In the genomic region with DNA sequence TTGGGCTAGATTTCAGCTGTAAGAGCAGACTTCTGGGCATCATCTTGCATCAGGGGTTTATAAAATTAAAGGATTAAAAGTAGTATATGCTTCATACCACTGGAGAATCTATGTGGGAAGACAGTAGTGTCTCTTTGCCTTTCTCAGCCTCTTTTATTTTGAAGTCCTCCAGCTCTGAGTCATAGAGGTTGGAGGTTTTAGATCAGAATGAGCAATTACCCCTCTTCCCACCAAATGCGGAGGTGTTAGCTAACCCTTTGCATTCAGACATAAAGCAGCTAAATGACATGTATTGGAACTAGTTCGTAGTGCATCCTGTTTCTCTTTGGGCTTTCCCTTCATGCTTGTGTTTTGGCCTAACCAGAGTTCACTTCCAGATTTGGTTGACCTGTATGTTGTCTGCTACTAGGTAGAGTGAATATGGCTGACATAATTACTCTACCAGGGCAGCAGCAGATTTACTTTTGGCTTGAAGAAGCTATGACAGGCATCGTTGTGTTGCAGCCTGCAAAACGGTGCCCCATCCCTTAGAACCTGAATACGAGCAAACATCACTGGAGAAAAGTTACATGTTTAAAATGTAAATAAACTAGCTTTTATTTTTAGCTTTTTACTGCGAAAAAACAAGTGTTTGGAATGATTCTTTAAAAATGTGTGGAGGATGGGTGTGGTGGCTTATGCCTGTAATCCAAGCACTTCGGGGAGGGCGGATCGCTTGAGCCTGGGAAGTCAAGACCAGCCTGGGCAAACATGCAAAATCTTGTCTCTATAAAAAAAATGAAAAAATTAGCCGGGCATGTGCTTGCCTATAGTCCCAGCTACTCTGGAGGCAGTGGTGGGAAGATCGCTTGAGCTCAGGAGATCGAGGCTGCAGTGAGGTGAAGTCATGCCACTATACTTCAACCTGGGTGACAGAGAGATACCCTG, we compare ENCODE assay signal across 8 cellular contexts.
DNase-seq lines count a peak whose midpoint lies in the region; ATAC-seq and TF ChIP-seq lines count a peak whose summit lies in the region.

No MANE protein-coding gene starts in this region.

- H3K79me1 ChIP-seq in IMR-90 (ENCODE audit: low read depth in 1 of 2, low read length in 2 of 2) (0 out of 4 replicates have a peak, but pooled peaks cover 0 to 2% of the 10 kb centered on the region in 2 experiments), mesendoderm (ENCODE audit: low read length) (no peaks in the 10 kb centered on the region)

- peaks cover 5% of the 10 kb centered on the region for H3K36me3 Mint-ChIP-seq in T-helper 17 cell (ENCODE audit: low read depth)
- no peaks in the 10 kb centered on the region for H3K36me3 Mint-ChIP-seq in activated T-helper 2 cell treated with anti-CD3 and anti-CD28 coated beads, Interferon-gamma antibody, Interleukin-2, Interleukin-4, amounts not matched to agents 10 μg/mL and 5 μg/mL and 100 μg/mL, durations not matched to agents 14 hours and 24 hours and 36 hours (ENCODE audit: low read depth)

- POLR2A ChIA-PET in IMR-90 (lab: Charles Lee; ENCODE audit: unreplicated experiment), result no interaction called here

- H2BK15ac ChIP-seq in IMR-90 (ENCODE audit: low read depth, low read length), result no peak overlapping the region
- no peak overlapping the region for H2BK15ac ChIP-seq in mesendoderm (replicated peaks; ENCODE audit: low read depth)

- no peak overlapping the region for H2AK9ac ChIP-seq in IMR-90 (replicated peaks; ENCODE audit: low read depth, low read length, poor library complexity)

- no peaks in the 10 kb centered on the region for H3K9me3 Mint-ChIP-seq in activated T-helper 2 cell treated with anti-CD3 and anti-CD28 coated beads, Interferon-gamma antibody, Interleukin-2, Interleukin-4, amounts not matched to agents 10 μg/mL and 5 μg/mL and 100 μg/mL, durations not matched to agents 14 hours and 24 hours and 36 hours

- H4K8ac ChIP-seq in IMR-90 (ENCODE audit: low read depth in 2 of 2, low read length in 2 of 2) (no peak overlapping the region), mesendoderm (ENCODE audit: low read depth, low read length) (no peak overlapping the region)

- H3K27me3 ChIP-seq in IMR-90 (ENCODE audit: control insufficient read depth, insufficient read depth, low read length) (no peaks in the 10 kb centered on the region), mesendoderm (ENCODE audit: insufficient read depth, low read length, poor library complexity) (no peaks in the 10 kb centered on the region)

- in situ Hi-C loops in IMR-90 (cut with MboI; ENCODE audit: low sequenced_read_pairs), result no loop called here

- peaks cover 4% of the 10 kb centered on the region; the same call in 1 of the 2 replicates for H3K4me1 ChIP-seq in IMR-90 (ENCODE audit: control insufficient read depth, insufficient read depth, low read length)
- no peaks in the 10 kb centered on the region for H3K4me1 ChIP-seq in mesendoderm (ENCODE audit: control insufficient read depth, low read depth, low read length)

- BruUV-seq in IMR-90 (replicated peaks; lab: Mats Ljungman, UMichigan), result no TSS peak

- H3K27ac ChIP-seq in IMR-90 (ENCODE audit: insufficient read depth, low read length) (no peak overlapping the region), mesendoderm (ENCODE audit: low read depth, low read length) (no peak overlapping the region)

- H4K91ac ChIP-seq in IMR-90 (ENCODE audit: insufficient read depth, low read depth, low read length), result no peak overlapping the region

- H3K23ac ChIP-seq in IMR-90 (ENCODE audit: low read depth, low read length), result no peak overlapping the region
- no peak overlapping the region for H3K23ac ChIP-seq in mesendoderm (ENCODE audit: low read length)

- H4K5ac ChIP-seq in IMR-90 (ENCODE audit: low read depth, low read length) (no peak overlapping the region), mesendoderm (ENCODE audit: low read length) (no peak overlapping the region)

- intact Hi-C loops in IMR-90 (cut with micrococcal nuclease), result loop anchor here (10.0 kb wide), 1 partner anchor 56 kb away; no protein-coding TSS in a partner anchor
- intact Hi-C loops in activated T-helper 2 cell treated with anti-CD3 and anti-CD28 coated beads, Interferon-gamma antibody, Interleukin-2, Interleukin-4, amounts not matched to agents 10 μg/mL and 5 μg/mL and 100 μg/mL, durations not matched to agents 14 hours and 24 hours and 36 hours (cut with micrococcal nuclease), result loop anchor here (5.0 kb wide), 2 partner anchors 79 to 219 kb away; no protein-coding TSS in a partner anchor

- no peak overlapping the region for H3K4ac ChIP-seq in IMR-90 (ENCODE audit: low read depth, low read length)
- H3K4ac ChIP-seq in mesendoderm (ENCODE audit: low read depth, low read length), result no peak overlapping the region

- H2BK20ac ChIP-seq in IMR-90 (ENCODE audit: low read depth, low read length), result no peak overlapping the region

- dilution Hi-C loops in IMR-90 (cut with HindIII; ENCODE audit: low sequenced_read_pairs, unreplicated experiment), result no loop called here

- TF ChIP-seq POLR2A in IMR-90 (IDR thresholded peaks at IDR 0.05; ENCODE audit: low read depth, low read length), result no peak

- H3K4me1 Mint-ChIP-seq in T-helper 17 cell, result peaks cover 2% of the 10 kb centered on the region
- H3K4me1 Mint-ChIP-seq in activated T-helper 2 cell treated with anti-CD3 and anti-CD28 coated beads, Interferon-gamma antibody, Interleukin-2, Interleukin-4, amounts not matched to agents 10 μg/mL and 5 μg/mL and 100 μg/mL, durations not matched to agents 14 hours and 24 hours and 36 hours (ENCODE audit: low read depth), result peaks cover 7% of the 10 kb centered on the region

- H3K9ac ChIP-seq in IMR-90 (ENCODE audit: low read depth, low read length), result no peak overlapping the region
- no peak overlapping the region for H3K9ac ChIP-seq in mesendoderm (ENCODE audit: low read length)

- H3K27me3 Mint-ChIP-seq in T-helper 17 cell, result no peaks in the 10 kb centered on the region
- H3K27me3 Mint-ChIP-seq in activated T-helper 2 cell treated with anti-CD3 and anti-CD28 coated beads, Interferon-gamma antibody, Interleukin-2, Interleukin-4, amounts not matched to agents 10 μg/mL and 5 μg/mL and 100 μg/mL, durations not matched to agents 14 hours and 24 hours and 36 hours (ENCODE audit: low read depth), result peaks cover 4% of the 10 kb centered on the region

- no peak for TF ChIP-seq RAD21 in IMR-90 (IDR thresholded peaks at IDR 0.05; ENCODE audit: low read length)

- TF ChIP-seq CTCF in GM12865 (IDR thresholded peaks at IDR 0.05; ENCODE audit: insufficient read depth, low read depth, low read length, missing control alignments) (no peak), IMR-90 (conservative IDR thresholded peaks at IDR 0.05; ENCODE audit: low read depth, low read length) (no peak)

- H3K4me2 ChIP-seq in IMR-90 (ENCODE audit: low read depth, low read length), result no peak overlapping the region; the same call in 1 of the 2 replicates
- no peak overlapping the region for H3K4me2 ChIP-seq in mesendoderm (ENCODE audit: low read length)

- H3K27ac Mint-ChIP-seq in T-helper 17 cell, result no peak overlapping the region
- no peak overlapping the region for H3K27ac Mint-ChIP-seq in activated T-helper 2 cell treated with anti-CD3 and anti-CD28 coated beads, Interferon-gamma antibody, Interleukin-2, Interleukin-4, amounts not matched to agents 10 μg/mL and 5 μg/mL and 100 μg/mL, durations not matched to agents 14 hours and 24 hours and 36 hours

- no peak overlapping the region for H2BK120ac ChIP-seq in IMR-90 (ENCODE audit: low read depth, low read length)
- H2BK120ac ChIP-seq in mesendoderm (ENCODE audit: low read depth, low read length), result no peak overlapping the region

- H3K56ac ChIP-seq in IMR-90 (ENCODE audit: extremely low read depth, insufficient read depth, low read length), result no peak overlapping the region
- H3K56ac ChIP-seq in mesendoderm (ENCODE audit: low read length), result no peak overlapping the region

- H2BK5ac ChIP-seq in IMR-90 (ENCODE audit: low read depth, low read length, poor library complexity, severe bottlenecking) (no peak overlapping the region), mesendoderm (ENCODE audit: low read length) (no peak overlapping the region)

- ATAC-seq in GM21526 (IDR thresholded peaks at IDR 0.05; ENCODE audit: low FRiP score, unreplicated experiment) (peak; percentile 89), IMR-90 (ENCODE audit: low read depth) (peak; percentile 61; the same call in 1 of the 2 replicates), T-helper 17 cell (no peak)

- no peaks in the 10 kb centered on the region for H3K79me2 ChIP-seq in mesendoderm (ENCODE audit: control insufficient read depth, insufficient read depth, low read length)

- no peak overlapping the region for H3K4me3 ChIP-seq in GM12865 (ENCODE audit: low read depth, low read length)
- no peak overlapping the region for H3K4me3 ChIP-seq in IMR-90 (ENCODE audit: insufficient read depth, low read depth, low read length)
- H3K4me3 ChIP-seq in mesendoderm (ENCODE audit: low read length), result no peak overlapping the region

- no CpG with 5 or more reads among the region's 12 CpGs for WGBS in IMR-90 (ENCODE audit: extremely low coverage in 2 of 2, insufficient read length in 1 of 2), 2 experiments
- no CpG with 5 or more reads among the region's 12 CpGs for WGBS in mesendoderm (ENCODE audit: extremely low coverage, insufficient coverage, low lambda C conversion rate)

- DNase-seq in GM12865 (ENCODE audit: low read depth) (peak; percentile 57), IMR-90 (peak; percentile 77), iris pigment epithelial cell (ENCODE audit: low read depth) (peak; percentile 56), T-helper 17 cell (no peak), mesendoderm (no peak), RPMI8226 (no peak)
- DNase-seq in activated T-helper 2 cell treated with anti-CD3 and anti-CD28 coated beads, Interferon-gamma antibody, Interleukin-2, Interleukin-4, amounts not matched to agents 10 μg/mL and 5 μg/mL and 100 μg/mL, durations not matched to agents 14 hours and 24 hours and 36 hours (ENCODE audit: low spot score), result no peak

- H3K18ac ChIP-seq in IMR-90 (ENCODE audit: low read depth, low read length) (no peak overlapping the region), mesendoderm (ENCODE audit: low read length) (no peak overlapping the region)

- 0 out of 2 replicates have a peak, but pooled peaks cover 4% of the 10 kb centered on the region for H3K9me1 ChIP-seq in IMR-90 (ENCODE audit: insufficient read depth, low read length)

- peak overlapping the region; percentile 10; the same call in 1 of the 2 replicates for H3K14ac ChIP-seq in IMR-90 (replicated peaks; ENCODE audit: low read depth, low read length)

- CTCF ChIA-PET in IMR-90 (lab: Yijun Ruan, JAX), result no interaction called here

- H3K36me3 ChIP-seq in IMR-90 (ENCODE audit: control insufficient read depth, insufficient read depth, low read length) (peaks cover 5% of the 10 kb centered on the region; the same call in 1 of the 2 replicates), mesendoderm (ENCODE audit: control insufficient read depth, insufficient read depth, low read length) (no peaks in the 10 kb centered on the region)

- H3K4me3 Mint-ChIP-seq in T-helper 17 cell, result no peak overlapping the region
- no peak overlapping the region for H3K4me3 Mint-ChIP-seq in activated T-helper 2 cell treated with anti-CD3 and anti-CD28 coated beads, Interferon-gamma antibody, Interleukin-2, Interleukin-4, amounts not matched to agents 10 μg/mL and 5 μg/mL and 100 μg/mL, durations not matched to agents 14 hours and 24 hours and 36 hours (ENCODE audit: low read depth)

- H2AK5ac ChIP-seq in IMR-90 (ENCODE audit: low read depth, low read length), result no peak overlapping the region
- no peak overlapping the region for H2AK5ac ChIP-seq in mesendoderm (ENCODE audit: low read length)

- H4K20me1 ChIP-seq in IMR-90 (ENCODE audit: insufficient read depth, low read length), result no peaks in the 10 kb centered on the region

- no peaks in the 10 kb centered on the region for H3K9me3 ChIP-seq in IMR-90 (ENCODE audit: control insufficient read depth, insufficient read depth, low read length)
- H3K9me3 ChIP-seq in T-helper 17 cell (ENCODE audit: control insufficient read depth, low read length, poor library complexity, severe bottlenecking), result no peaks in the 10 kb centered on the region

- H2AFZ ChIP-seq in IMR-90 (replicated peaks; ENCODE audit: low read length, poor library complexity), result no peak overlapping the region

Comparison
In these comparisons a context has a peak if more than half of its experiments do, and no peak if none do; other contexts are left out.
1. DNase-seq: peak in GM12865 (single experiment), IMR-90 (single experiment) and iris pigment epithelial cell (single experiment); none in T-helper 17 cell (0 of 3), mesendoderm (single experiment), activated T-helper 2 cell treated with anti-CD3 and anti-CD28 coated beads, Interferon-gamma antibody, Interleukin-2, Interleukin-4, amounts not matched to agents 10 μg/mL and 5 μg/mL and 100 μg/mL, durations not matched to agents 14 hours and 24 hours and 36 hours (single experiment) and RPMI8226 (single experiment).